1 cellular context compared by ENCODE assay signal in the genomic region with DNA sequence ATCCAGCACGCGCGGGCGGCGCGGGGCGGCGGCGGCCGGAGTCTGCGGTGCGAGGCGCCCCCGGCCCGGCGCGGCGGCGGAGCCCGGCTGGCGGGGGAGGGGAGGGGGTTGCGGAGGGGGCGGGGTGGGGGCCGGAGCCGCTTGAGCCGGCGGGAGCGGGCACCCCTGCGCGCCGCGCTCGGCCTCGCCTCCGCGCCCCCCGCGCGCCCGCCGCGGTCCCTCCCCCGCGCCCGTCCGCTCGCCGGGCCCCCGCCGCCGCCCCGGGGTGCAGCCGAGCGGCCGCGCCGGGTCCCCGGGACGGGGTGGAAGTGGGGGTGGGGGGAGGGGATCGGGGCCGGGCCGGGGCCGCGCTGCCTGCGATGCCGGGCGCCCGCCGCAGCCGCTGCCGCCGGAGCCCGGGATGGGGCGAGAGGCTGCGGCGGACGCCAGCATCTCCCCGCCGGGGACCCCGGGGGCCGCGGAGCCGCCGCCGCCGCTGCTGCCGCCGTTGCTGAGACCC.
TF ChIP-seq lines count a peak whose summit lies in the region.

No MANE protein-coding gene starts in this region.

TF ChIP-seq in neural cell, 6 proteins besides CTCF, POLR2A, EP300 and RAD21 (continued from another document):
- TF ChIP-seq, protein P1, sequence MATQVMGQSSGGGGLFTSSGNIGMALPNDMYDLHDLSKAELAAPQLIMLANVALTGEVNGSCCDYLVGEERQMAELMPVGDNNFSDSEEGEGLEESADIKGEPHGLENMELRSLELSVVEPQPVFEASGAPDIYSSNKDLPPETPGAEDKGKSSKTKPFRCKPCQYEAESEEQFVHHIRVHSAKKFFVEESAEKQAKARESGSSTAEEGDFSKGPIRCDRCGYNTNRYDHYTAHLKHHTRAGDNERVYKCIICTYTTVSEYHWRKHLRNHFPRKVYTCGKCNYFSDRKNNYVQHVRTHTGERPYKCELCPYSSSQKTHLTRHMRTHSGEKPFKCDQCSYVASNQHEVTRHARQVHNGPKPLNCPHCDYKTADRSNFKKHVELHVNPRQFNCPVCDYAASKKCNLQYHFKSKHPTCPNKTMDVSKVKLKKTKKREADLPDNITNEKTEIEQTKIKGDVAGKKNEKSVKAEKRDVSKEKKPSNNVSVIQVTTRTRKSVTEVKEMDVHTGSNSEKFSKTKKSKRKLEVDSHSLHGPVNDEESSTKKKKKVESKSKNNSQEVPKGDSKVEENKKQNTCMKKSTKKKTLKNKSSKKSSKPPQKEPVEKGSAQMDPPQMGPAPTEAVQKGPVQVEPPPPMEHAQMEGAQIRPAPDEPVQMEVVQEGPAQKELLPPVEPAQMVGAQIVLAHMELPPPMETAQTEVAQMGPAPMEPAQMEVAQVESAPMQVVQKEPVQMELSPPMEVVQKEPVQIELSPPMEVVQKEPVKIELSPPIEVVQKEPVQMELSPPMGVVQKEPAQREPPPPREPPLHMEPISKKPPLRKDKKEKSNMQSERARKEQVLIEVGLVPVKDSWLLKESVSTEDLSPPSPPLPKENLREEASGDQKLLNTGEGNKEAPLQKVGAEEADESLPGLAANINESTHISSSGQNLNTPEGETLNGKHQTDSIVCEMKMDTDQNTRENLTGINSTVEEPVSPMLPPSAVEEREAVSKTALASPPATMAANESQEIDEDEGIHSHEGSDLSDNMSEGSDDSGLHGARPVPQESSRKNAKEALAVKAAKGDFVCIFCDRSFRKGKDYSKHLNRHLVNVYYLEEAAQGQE (IDR thresholded peaks at IDR 0.05; ENCODE audit: borderline replicate concordance), result no peak
